In genomic region chr12:39923364-39923763, GRCh38 we compare ENCODE assay signal across 23 cellular contexts.
"Had no signal": no experiment of that assay in that cellular context is flagged by ENCODE, and none has a peak within 500 bp of the region (broad histone marks: within the 10 kb centered on the region; RNA-seq: fewer than 3 reads in every experiment).

No MANE protein-coding gene starts in this region.

- H3K27ac ChIP-seq: adrenal gland, Peyer's patch, RWPE1 had no signal

- H3K4me1 ChIP-seq: adrenal gland, Peyer's patch had no signal

- H3K27me3 ChIP-seq: adrenal gland, Peyer's patch had no signal

- ATAC-seq: activated CD8-positive, alpha-beta T cell treated with anti-CD3 and anti-CD28 coated beads, Interleukin-2, amount 10 ng/mL, durations not matched to agents 7 days and 5 days; WTC11 had no signal

- DNase-seq: activated CD4-positive, alpha-beta T cell treated with anti-CD3 and anti-CD28 coated beads for 48 hours; activated CD4-positive, alpha-beta T cell treated with anti-CD3 and anti-CD28 coated beads, Interleukin-2, amount 50 U/mL, for 4 hours; activated CD4-positive, CD25-positive, alpha-beta regulatory T cell treated with anti-CD3 and anti-CD28 coated beads, Interleukin-2, amount 50 U/mL, for 72 hours; activated CD8-positive, alpha-beta memory T cell treated with anti-CD3 and anti-CD28 coated beads, Interleukin-2, amount 50 U/mL, for 48 hours; activated CD8-positive, alpha-beta T cell treated with anti-CD3 and anti-CD28 coated beads, Interleukin-2, amount 10 ng/mL, durations not matched to agents 7 days and 5 days; activated naive CD4-positive, alpha-beta T cell treated with anti-CD3 and anti-CD28 coated beads, Interleukin-2, amount 50 U/mL, for 16 hours; activated naive CD8-positive, alpha-beta T cell treated with anti-CD3 and anti-CD28 coated beads, Interleukin-2, amount 10 ng/mL, durations not matched to agents 7 days and 5 days; activated T-cell treated with anti-CD3 and anti-CD28 coated beads, Interleukin-2, amount 50 U/mL, for 1 hour; adrenal gland; anterior cingulate cortex; cerebellar nuclear complex; NCI-H1105 treated with DMSO at 0.1 percent for 48 hours; NCI-H1436 treated with DMSO at 0.1 percent for 48 hours; NCI-H187; NCI-H2081; NCI-H510A treated with DMSO at 0.1 percent for 48 hours; NCI-H69; NK-92 treated with Interleukin-12 subunit alpha and Interleukin-12 subunit beta, amount 100 ng/mL, for 24 hours; OCI-M1; Peyer's patch; Right ventricle myocardium superior had no signal

- H3K4me3 ChIP-seq: adrenal gland, Peyer's patch had no signal

- H3K36me3 ChIP-seq: adrenal gland, Peyer's patch had no signal

- H3K9me3 ChIP-seq: adrenal gland, Peyer's patch had no signal
